1 cellular context compared by ENCODE assay signal in genomic region chr10:58424176-58424575, GRCh38.
TF ChIP-seq lines count a peak whose summit lies in the region.

No MANE protein-coding gene starts in this region.

TF ChIP-seq in IMR-90, 13 proteins besides CTCF, POLR2A, EP300 and RAD21:
- TF ChIP-seq NFE2L2 (IDR thresholded peaks at IDR 0.05; ENCODE audit: low read depth, low read length): no peak
- TF ChIP-seq SMC3 (IDR thresholded peaks at IDR 0.05; ENCODE audit: low read depth, low read length): no peak
- no peak for TF ChIP-seq RFX5 (IDR thresholded peaks at IDR 0.05; ENCODE audit: low read depth, low read length)
- TF ChIP-seq MXI1 (IDR thresholded peaks at IDR 0.05; ENCODE audit: borderline replicate concordance, low read depth, low read length): no peak
- no peak for TF ChIP-seq BHLHE40 (IDR thresholded peaks at IDR 0.05; ENCODE audit: low read depth, low read length)
- no peak for TF ChIP-seq ELK1 (IDR thresholded peaks at IDR 0.05; ENCODE audit: borderline replicate concordance, low read depth, low read length)
- no peak for TF ChIP-seq FOS (IDR thresholded peaks at IDR 0.05; ENCODE audit: low read depth, low read length)
- TF ChIP-seq MAZ (IDR thresholded peaks at IDR 0.05; ENCODE audit: borderline replicate concordance, low read depth, low read length): no peak
- TF ChIP-seq USF2 (IDR thresholded peaks at IDR 0.05; ENCODE audit: low read depth, low read length): no peak
- no peak for TF ChIP-seq CEBPB (IDR thresholded peaks at IDR 0.05; ENCODE audit: low read depth, low read length)
- no peak for TF ChIP-seq MAFK (IDR thresholded peaks at IDR 0.05; ENCODE audit: low read depth, low read length)
- TF ChIP-seq RCOR1 (IDR thresholded peaks at IDR 0.05; ENCODE audit: insufficient replicate concordance, low read length): no peak
- no peak for TF ChIP-seq CHD1 (IDR thresholded peaks at IDR 0.05; ENCODE audit: low read depth, low read length)
TF ChIP-seq in IMR-90: peak in this region for 0.
